Comparison of ENCODE assay signal across 18 cellular contexts in genomic region chr20:45907219-45907948, GRCh38. TPM values are rescaled to one million over a fixed set of nuclear protein-coding genes. Genes with fewer than 3 reads are reported as not detected.
DNase-seq lines count a peak whose midpoint lies in the region; ATAC-seq, FAIRE-seq and TF ChIP-seq lines count a peak whose summit lies in the region.
"Had no signal": no experiment of that assay in that cellular context is flagged by ENCODE, and none has a peak within 500 bp of the region (broad histone marks: within the 10 kb centered on the region; RNA-seq: fewer than 3 reads in every experiment).

No MANE protein-coding gene starts in this region.

- H3K27ac ChIP-seq in K562 (ENCODE audit: extremely low read depth, low read depth, low read length), result no peak overlapping the region
- H3K27ac ChIP-seq in neuronal stem cell (replicated peaks; ENCODE audit: low read length), result no peak overlapping the region

- no peak overlapping the region for H2BK12ac ChIP-seq in neuronal stem cell (ENCODE audit: low read length)

- H3K4me2 ChIP-seq in K562 (ENCODE audit: insufficient read depth, low read length) (no peak overlapping the region), neuronal stem cell (ENCODE audit: insufficient read depth, low read length, poor library complexity, severe bottlenecking) (no peak overlapping the region)
- H3K4me2 ChIP-seq: GM23338 had no signal

- CTCF ChIA-PET in K562 (lab: Yijun Ruan, JAX; ENCODE audit: low intra/inter-chr PET ratio), result no interaction called here

- H3K14ac ChIP-seq in neuronal stem cell (ENCODE audit: low read length), result no peak overlapping the region

- H3K9me3 ChIP-seq in K562 (replicated peaks; ENCODE audit: control insufficient read depth, insufficient read depth, low read depth, low read length) (no peaks in the 10 kb centered on the region), neuronal stem cell (replicated peaks in 1 of 2; ENCODE audit: control insufficient read depth in 2 of 2, insufficient read depth in 1 of 2, low read depth in 1 of 2, low read length in 2 of 2) (no peaks in the 10 kb centered on the region)

- H2BK5ac ChIP-seq in neuronal stem cell (ENCODE audit: low read length), result no peak overlapping the region

- no peaks in the 10 kb centered on the region for H3K79me1 ChIP-seq in neuronal stem cell (ENCODE audit: low read depth, low read length)

- H3K9me1 ChIP-seq in K562 (ENCODE audit: control insufficient read depth, insufficient read depth, low read length), result no peaks in the 10 kb centered on the region

- TF ChIP-seq CTCF in K562 (IDR thresholded peaks at IDR 0.05 in 2 of 3, conservative IDR thresholded peaks at IDR 0.05 in 1 of 3; ENCODE audit: insufficient read depth in 2 of 3, low read depth in 1 of 3, low read length in 3 of 3), result no peak

- H3K9ac ChIP-seq in K562 (ENCODE audit: insufficient read depth in 1 of 2, low read depth in 2 of 2, low read length in 2 of 2) (peak overlapping the region in 1 of 2 experiments; percentile 49; a peak in 2 of 4 replicates), neuronal stem cell (ENCODE audit: low read depth, low read length, poor library complexity) (no peak overlapping the region)

- peaks cover 15% of the 10 kb centered on the region for H3K79me2 ChIP-seq in K562 (ENCODE audit: control insufficient read depth, insufficient read depth, low read length)

- no peak overlapping the region for H3K18ac ChIP-seq in neuronal stem cell (ENCODE audit: low read length)

- 92% methylated on average over 17 of the region's 17 CpGs for WGBS in K562 (ENCODE audit: insufficient coverage, low coverage, missing lambda C conversion rate)
- WGBS in neuronal stem cell (ENCODE audit: extremely low coverage in 2 of 2, insufficient read length in 2 of 2, insufficient replicate concordance in 1 of 2), 2 donors, result no CpG with 5 or more reads among the region's 17 CpGs

- H4K8ac ChIP-seq in neuronal stem cell (ENCODE audit: low read depth, low read length), result no peak overlapping the region

- no peak for ATAC-seq in K562
- ATAC-seq in GM18511 (IDR thresholded peaks at IDR 0.05; ENCODE audit: unreplicated experiment), result no peak
- ATAC-seq: GM12878, GM23338 had no signal

- intact Hi-C loops in K562 (cut with micrococcal nuclease), result no loop called here

- no peak for TF ChIP-seq EP300 in K562 (IDR thresholded peaks at IDR 0.05; ENCODE audit: low read length)

- no peak overlapping the region for H2AFZ ChIP-seq in K562 (ENCODE audit: low read depth, low read length)
- H2AFZ ChIP-seq in neuronal stem cell (ENCODE audit: low read length), result no peak overlapping the region
- H2AFZ ChIP-seq: GM23338 had no signal

- H2BK120ac ChIP-seq in neuronal stem cell (ENCODE audit: low read depth, low read length), result peak overlapping the region; percentile 34

- no peak overlapping the region for H2AK5ac ChIP-seq in neuronal stem cell (ENCODE audit: low read depth, low read length)

- H3K4me1 ChIP-seq in K562 (replicated peaks in 1 of 2; ENCODE audit: control insufficient read depth in 2 of 2, insufficient read depth in 2 of 2, low read length in 2 of 2) (peaks cover 18 to 46% of the 10 kb centered on the region in 2 experiments), neuronal stem cell (ENCODE audit: control insufficient read depth in 2 of 2, insufficient read depth in 1 of 2, low read depth in 1 of 2, low read length in 2 of 2) (peaks cover 4 to 10% of the 10 kb centered on the region in 2 donors)

- in situ Hi-C loops in K562 (cut with MboI), result no loop called here

- DNase-seq in HTR-8/SVneo (ENCODE audit: insufficient read length, low spot score) (no peak), K562 (ENCODE audit: extremely low read depth in 1 of 4, low spot score in 3 of 4) (no peak), neuronal stem cell (ENCODE audit: low spot score) (no peak), EL (no peak)
- DNase-seq: C1 segment of cervical spinal cord; Calu3; CD4-positive, alpha-beta T cell; DMS 273 treated with DMSO at 0.1 percent for 48 hours; H9; HFFc6; KG1 had no signal

- no peak overlapping the region for H3K4me3 ChIP-seq in K562
- no peak overlapping the region for H3K4me3 ChIP-seq in neuronal stem cell (ENCODE audit: low read length in 2 of 2)
- H3K4me3 ChIP-seq: GM12878, GM23338 had no signal

- no peak for TF ChIP-seq POLR2A in K562 (conservative IDR thresholded peaks at IDR 0.05)

- BruUV-seq in K562 (replicated peaks; lab: Mats Ljungman, UMichigan), result no TSS peak

- H2BK15ac ChIP-seq in neuronal stem cell (ENCODE audit: low read length), result no peak overlapping the region

- H4K20me1 ChIP-seq in K562 (replicated peaks; ENCODE audit: control insufficient read depth, insufficient read depth, low read length), result no peaks in the 10 kb centered on the region

- POLR2A ChIA-PET in K562 (lab: Yijun Ruan, JAX), result interaction anchor here (0.7 to 2.6 kb wide), 3 partner anchors 9 to 12 kb away, joined by 3 to 6 read pairs (median 6); no protein-coding TSS in a partner anchor

- H4K91ac ChIP-seq in neuronal stem cell (ENCODE audit: low read depth, low read length, poor library complexity), result no peak overlapping the region

- peaks cover 19% of the 10 kb centered on the region; the same call in 2 of the 3 replicates for H3K36me3 ChIP-seq in K562 (ENCODE audit: control insufficient read depth, insufficient read depth, low read length)
- peaks cover 34 to 77% of the 10 kb centered on the region in 2 donors for H3K36me3 ChIP-seq in neuronal stem cell (replicated peaks in 1 of 2; ENCODE audit: control insufficient read depth in 2 of 2, insufficient read depth in 2 of 2, low read length in 2 of 2)

- FAIRE-seq in HTR-8/SVneo (lab: Jason Lieb, UNC) (peak; percentile 38), K562 (lab: Jason Lieb, UNC) (no peak)
- FAIRE-seq: A204.1, GM12878, GM18507 had no signal

- H3K4ac ChIP-seq in neuronal stem cell (ENCODE audit: low read length), result no peak overlapping the region

- peak overlapping the region; percentile 86 for H3K23ac ChIP-seq in neuronal stem cell (ENCODE audit: low read depth, low read length, poor library complexity)

- H3K27me3 ChIP-seq in K562 (ENCODE audit: control insufficient read depth in 2 of 2, insufficient read depth in 2 of 2, low read length in 2 of 2) (no peaks in the 10 kb centered on the region), neuronal stem cell (ENCODE audit: control insufficient read depth in 3 of 3, insufficient read depth in 3 of 3, low read depth in 1 of 3, low read length in 3 of 3) (no peaks in the 10 kb centered on the region)

- no peak for TF ChIP-seq RAD21 in K562 (CRISPR knock-in tag; conservative IDR thresholded peaks at IDR 0.05 in 1 of 2, IDR thresholded peaks at IDR 0.05 in 1 of 2)

RNA-seq across cellular contexts. Expression of gene PLTP, which starts 4.6 kb away (rescaled TPM):
- 8.2 and 29.4 TPM in 2 replicates for total RNA-seq in K562 (2011; cell fraction: chromatin; rRNA removed; ENCODE audit: low replicate concordance)
- 32.4 and 37.9 TPM in 2 replicates for total RNA-seq in K562 (2011; cell fraction: nucleolus; rRNA removed)
- 20.8 and 24.0 TPM in 2 replicates for total RNA-seq in K562 (2011; cell fraction: nucleoplasm; rRNA removed)
- total RNA-seq in K562 (2014; rRNA removed) (18.6 and 28.2 TPM in 2 replicates), K562 (2014; rRNA removed; fragmentation: Illumina TruSeq; extraction: Trizol) (5.5 and 9.1 TPM in 2 replicates), K562 (2015; rRNA removed; fragmentation: Illumina TruSeq; extraction: Trizol) (16.8 and 17.6 TPM in 2 replicates), K562 (2021) (28.7 and 29.3 TPM in 2 replicates)
- polyA plus RNA-seq in K562 (2011; rRNA removed) (12.2 and 24.1 TPM in 2 replicates), K562 (2014; fragmentation: Illumina TruSeq; extraction: Trizol) (25.8 and 26.5 TPM in 2 replicates), K562 (2014; fragmentation: Nextera tagmentation; extraction: Ambion mirVana) (1 to 10 TPM; 2.8 to 6.6 TPM), K562 (2014; rRNA removed) (24.5 and 25.6 TPM in 2 replicates)
- 41.5 and 45.1 TPM in 2 replicates for polyA plus RNA-seq in K562 (2011; cell fraction: cytosol; rRNA removed)
- polyA plus RNA-seq in K562 (2011; cell fraction: nucleus; rRNA removed), result 26.5 and 28.2 TPM in 2 replicates
- 30.0 and 78.8 TPM in 2 replicates for polyA plus RNA-seq in K562 (2012)
- polyA minus RNA-seq in K562 (2011; rRNA and poly(A)+ RNA removed), result 8.0 and 8.4 TPM in 2 replicates
- polyA minus RNA-seq in K562 (2011; cell fraction: cytosol; rRNA and poly(A)+ RNA removed), result 11.8 and 17.6 TPM in 2 replicates
- 8.2 and 11.1 TPM in 2 replicates for polyA minus RNA-seq in K562 (2011; cell fraction: nucleus; rRNA and poly(A)+ RNA removed)
- 35.9 TPM for polyA plus RNA-seq in neuronal stem cell (2013, experiment 1 of 2)
- polyA plus RNA-seq in neuronal stem cell (2013, experiment 2 of 2), result 35.5 TPM
- total RNA-seq: CD4-positive, alpha-beta T cell had no signal

RNA-seq across cellular contexts. Expression of gene CTSA, which starts 16.2 kb away (rescaled TPM):
- 129 and 346 TPM in 2 replicates for total RNA-seq in K562 (2011; cell fraction: chromatin; rRNA removed; ENCODE audit: low replicate concordance)
- total RNA-seq in K562 (2011; cell fraction: nucleolus; rRNA removed), result 275 and 312 TPM in 2 replicates
- total RNA-seq in K562 (2011; cell fraction: nucleoplasm; rRNA removed), result 187 and 194 TPM in 2 replicates
- 26.0 and 30.5 TPM in 2 replicates for total RNA-seq in K562 (2014; rRNA removed)
- 16.1 and 21.2 TPM in 2 replicates for total RNA-seq in K562 (2014; rRNA removed; fragmentation: Illumina TruSeq; extraction: Trizol)
- total RNA-seq in K562 (2015; rRNA removed; fragmentation: Illumina TruSeq; extraction: Trizol), result 40.5 and 42.9 TPM in 2 replicates
- total RNA-seq in K562 (2021), result 51.9 and 53.0 TPM in 2 replicates
- polyA plus RNA-seq in K562 (2011; rRNA removed), result 28.3 and 44.7 TPM in 2 replicates
- polyA plus RNA-seq in K562 (2011; cell fraction: cytosol; rRNA removed), result 54.6 and 66.3 TPM in 2 replicates
- 192 and 235 TPM in 2 replicates for polyA plus RNA-seq in K562 (2011; cell fraction: nucleus; rRNA removed)
- 60.5 and 80.5 TPM in 2 replicates for polyA plus RNA-seq in K562 (2012)
- polyA plus RNA-seq in K562 (2014; fragmentation: Illumina TruSeq; extraction: Trizol), result 60.3 and 61.7 TPM in 2 replicates
- polyA plus RNA-seq in K562 (2014; fragmentation: Nextera tagmentation; extraction: Ambion mirVana), result 10 to 100 TPM in 1 of 2 experiments, 1 to 10 TPM in 1; 8.8 to 12.4 TPM
- polyA plus RNA-seq in K562 (2014; rRNA removed), result 47.8 and 51.2 TPM in 2 replicates
- polyA minus RNA-seq in K562 (2011; rRNA and poly(A)+ RNA removed), result 32.6 and 38.8 TPM in 2 replicates
- 32.9 and 38.3 TPM in 2 replicates for polyA minus RNA-seq in K562 (2011; cell fraction: cytosol; rRNA and poly(A)+ RNA removed)
- polyA minus RNA-seq in K562 (2011; cell fraction: nucleus; rRNA and poly(A)+ RNA removed), result 74.4 and 74.6 TPM in 2 replicates
- 15.3 TPM for polyA plus RNA-seq in neuronal stem cell (2013, experiment 1 of 2)
- 15.1 TPM for polyA plus RNA-seq in neuronal stem cell (2013, experiment 2 of 2)

RNA-seq across cellular contexts. Expression of gene NEURL2, which starts 16.4 kb away (rescaled TPM):
- 0.69 and 3.4 TPM in 2 replicates for total RNA-seq in K562 (2011; cell fraction: chromatin; rRNA removed; ENCODE audit: low replicate concordance)
- total RNA-seq in K562 (2011; cell fraction: nucleolus; rRNA removed), result 3.7 and 4.2 TPM in 2 replicates
- 1.5 and 1.8 TPM in 2 replicates for total RNA-seq in K562 (2011; cell fraction: nucleoplasm; rRNA removed)
- total RNA-seq in K562 (2014; rRNA removed) (1.5 and 1.7 TPM in 2 replicates), K562 (2014; rRNA removed; fragmentation: Illumina TruSeq; extraction: Trizol) (not detected in 2 replicates), K562 (2015; rRNA removed; fragmentation: Illumina TruSeq; extraction: Trizol) (0.54 and 0.72 TPM in 2 replicates), K562 (2021) (1.2 and 1.9 TPM in 2 replicates)
- polyA plus RNA-seq in K562 (2011; rRNA removed) (0.22 and 0.83 TPM in 2 replicates), K562 (2014; fragmentation: Illumina TruSeq; extraction: Trizol) (0.46 and 0.61 TPM in 2 replicates), K562 (2014; fragmentation: Nextera tagmentation; extraction: Ambion mirVana) (under 1 TPM; 0.30 to 0.32 TPM), K562 (2014; rRNA removed) (1.0 and 1.1 TPM in 2 replicates)
- 0.59 and 1.2 TPM in 2 replicates for polyA plus RNA-seq in K562 (2011; cell fraction: cytosol; rRNA removed)
- polyA plus RNA-seq in K562 (2011; cell fraction: nucleus; rRNA removed), result 1.7 and 2.3 TPM in 2 replicates
- polyA plus RNA-seq in K562 (2012), result 0.81 and 2.2 TPM in 2 replicates
- polyA minus RNA-seq in K562 (2011; rRNA and poly(A)+ RNA removed), result 0.72 TPM in 1 of 2 replicates, not detected in the other
- polyA minus RNA-seq in K562 (2011; cell fraction: cytosol; rRNA and poly(A)+ RNA removed), result not detected in 2 replicates
- 2.3 and 3.1 TPM in 2 replicates for polyA minus RNA-seq in K562 (2011; cell fraction: nucleus; rRNA and poly(A)+ RNA removed)
- polyA plus RNA-seq in neuronal stem cell (2013, experiment 1 of 2), result 0.75 TPM
- 0.62 TPM for polyA plus RNA-seq in neuronal stem cell (2013, experiment 2 of 2)

RNA-seq across cellular contexts. Expression of gene SPATA25, which starts 20.0 kb away (rescaled TPM):
- 1.9 TPM in 1 of 2 replicates, not detected in the other for total RNA-seq in K562 (2011; cell fraction: chromatin; rRNA removed; ENCODE audit: low replicate concordance)
- total RNA-seq in K562 (2011; cell fraction: nucleolus; rRNA removed), result 1.6 and 2.2 TPM in 2 replicates
- 1.2 and 1.6 TPM in 2 replicates for total RNA-seq in K562 (2011; cell fraction: nucleoplasm; rRNA removed)
- total RNA-seq in K562 (2014; rRNA removed), result 0.68 and 1.4 TPM in 2 replicates
- total RNA-seq in K562 (2014; rRNA removed; fragmentation: Illumina TruSeq; extraction: Trizol), result not detected in 2 replicates
- total RNA-seq in K562 (2015; rRNA removed; fragmentation: Illumina TruSeq; extraction: Trizol), result 0.22 and 0.45 TPM in 2 replicates
- total RNA-seq in K562 (2021), result 0.49 and 0.95 TPM in 2 replicates
- polyA plus RNA-seq in K562 (2011; rRNA removed), result 0.21 and 0.53 TPM in 2 replicates
- 0.38 and 0.48 TPM in 2 replicates for polyA plus RNA-seq in K562 (2011; cell fraction: cytosol; rRNA removed)
- 1.3 and 1.8 TPM in 2 replicates for polyA plus RNA-seq in K562 (2011; cell fraction: nucleus; rRNA removed)
- 0.57 and 0.84 TPM in 2 replicates for polyA plus RNA-seq in K562 (2012)
- 0.39 and 0.42 TPM in 2 replicates for polyA plus RNA-seq in K562 (2014; fragmentation: Illumina TruSeq; extraction: Trizol)
- not detected for polyA plus RNA-seq in K562 (2014; fragmentation: Nextera tagmentation; extraction: Ambion mirVana)
- 0.63 and 0.73 TPM in 2 replicates for polyA plus RNA-seq in K562 (2014; rRNA removed)
- not detected in 2 replicates for polyA minus RNA-seq in K562 (2011; rRNA and poly(A)+ RNA removed)
- not detected in 2 replicates for polyA minus RNA-seq in K562 (2011; cell fraction: cytosol; rRNA and poly(A)+ RNA removed)
- 0.67 TPM in 1 of 2 replicates, not detected in the other for polyA minus RNA-seq in K562 (2011; cell fraction: nucleus; rRNA and poly(A)+ RNA removed)
- 0.28 TPM for polyA plus RNA-seq in neuronal stem cell (2013, experiment 1 of 2)
- 0.21 TPM for polyA plus RNA-seq in neuronal stem cell (2013, experiment 2 of 2)
- total RNA-seq: Daoy, G401 had no signal
- polyA plus RNA-seq: GM23338 had no signal

RNA-seq across cellular contexts. Expression of gene ZSWIM1, which starts 26.4 kb away (rescaled TPM):
- total RNA-seq in K562 (2011; cell fraction: chromatin; rRNA removed; ENCODE audit: low replicate concordance), result 14.3 and 28.8 TPM in 2 replicates
- total RNA-seq in K562 (2011; cell fraction: nucleolus; rRNA removed), result 16.2 and 16.7 TPM in 2 replicates
- total RNA-seq in K562 (2011; cell fraction: nucleoplasm; rRNA removed), result 19.3 and 20.7 TPM in 2 replicates
- total RNA-seq in K562 (2014; rRNA removed) (11.6 and 14.1 TPM in 2 replicates), K562 (2014; rRNA removed; fragmentation: Illumina TruSeq; extraction: Trizol) (9.0 and 9.5 TPM in 2 replicates), K562 (2015; rRNA removed; fragmentation: Illumina TruSeq; extraction: Trizol) (11.2 and 11.7 TPM in 2 replicates), K562 (2021) (13.8 and 15.6 TPM in 2 replicates)
- polyA plus RNA-seq in K562 (2011; rRNA removed) (7.4 and 12.1 TPM in 2 replicates), K562 (2014; fragmentation: Illumina TruSeq; extraction: Trizol) (13.7 and 14.7 TPM in 2 replicates), K562 (2014; fragmentation: Nextera tagmentation; extraction: Ambion mirVana) (1 to 10 TPM; 2.5 to 3.1 TPM), K562 (2014; rRNA removed) (7.0 and 7.3 TPM in 2 replicates)
- polyA plus RNA-seq in K562 (2011; cell fraction: cytosol; rRNA removed), result 14.1 and 15.5 TPM in 2 replicates
- polyA plus RNA-seq in K562 (2011; cell fraction: nucleus; rRNA removed), result 21.0 and 32.5 TPM in 2 replicates
- polyA plus RNA-seq in K562 (2012), result 10.9 and 13.6 TPM in 2 replicates
- polyA minus RNA-seq in K562 (2011; rRNA and poly(A)+ RNA removed), result 18.4 and 23.1 TPM in 2 replicates
- polyA minus RNA-seq in K562 (2011; cell fraction: cytosol; rRNA and poly(A)+ RNA removed), result 16.7 and 17.3 TPM in 2 replicates
- 7.1 and 12.0 TPM in 2 replicates for polyA minus RNA-seq in K562 (2011; cell fraction: nucleus; rRNA and poly(A)+ RNA removed)
- 11.3 TPM for polyA plus RNA-seq in neuronal stem cell (2013, experiment 1 of 2)
- 11.6 TPM for polyA plus RNA-seq in neuronal stem cell (2013, experiment 2 of 2)
